Comparison of ENCODE assay signal across 21 cellular contexts in the genomic region with DNA sequence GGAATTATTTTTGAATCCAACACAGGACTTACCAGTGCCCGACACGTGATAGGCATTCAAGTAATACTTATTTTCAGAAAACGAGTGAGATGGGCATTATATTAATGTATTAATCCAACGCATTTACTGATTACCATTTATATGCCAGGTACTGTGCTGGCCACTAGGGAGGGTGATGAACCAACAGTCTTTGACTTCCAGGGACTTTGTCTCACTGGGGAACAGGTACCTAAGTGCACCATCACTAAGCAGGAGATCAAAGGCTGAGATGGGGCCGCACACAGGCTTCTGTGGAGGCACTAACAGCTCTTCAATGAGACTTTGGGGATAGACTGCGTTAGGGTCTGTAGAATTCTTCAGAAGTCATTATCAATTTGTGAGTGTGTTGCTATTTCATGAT. TPM values are rescaled to one million over a fixed set of nuclear protein-coding genes. Genes with fewer than 3 reads are reported as not detected.
DNase-seq lines count a peak whose midpoint lies in the region; ATAC-seq, FAIRE-seq and TF ChIP-seq lines count a peak whose summit lies in the region.
"Had no signal": no experiment of that assay in that cellular context is flagged by ENCODE, and none has a peak within 500 bp of the region (broad histone marks: within the 10 kb centered on the region; RNA-seq: fewer than 3 reads in every experiment).

No MANE protein-coding gene starts in this region.

- TF ChIP-seq EP300 in K562 (IDR thresholded peaks at IDR 0.05; ENCODE audit: low read length) = no peak

- H3K4me3 ChIP-seq in DND-41 (ENCODE audit: low read depth in 1 of 2, low read length in 2 of 2) (no peak overlapping the region), K562 (no peak overlapping the region)
- H3K4me3 ChIP-seq: adrenal gland; BLaER1 treated with 17β-estradiol and CSF1 and Interleukin-3, amounts not matched to agents 10 nM and 100 nM; pancreas; smooth muscle cell had no signal

- no peak overlapping the region for H3T11ph ChIP-seq in H9 (ENCODE audit: low read length)

- H3K9me3 Mint-ChIP-seq in H9 = no peaks in the 10 kb centered on the region
- H3K9me3 Mint-ChIP-seq in naive thymus-derived CD8-positive, alpha-beta T cell = no peaks in the 10 kb centered on the region
- H3K9me3 Mint-ChIP-seq: activated T-cell treated with anti-CD3 and anti-CD28 coated beads, Interleukin-2, amount 50 U/mL, for 72 hours; T-helper 1 cell treated with Interleukin-12 subunit alpha and Interleukin-12 subunit beta and Interleukin-4 antibody, amounts not matched to agents 30 μg/mL and 1 μg/mL, for 36 hours had no signal

- no peak overlapping the region for H2BK20ac ChIP-seq in H9 (ENCODE audit: low read depth, low read length, poor library complexity, severe bottlenecking)

- H3K9ac ChIP-seq in DND-41 (ENCODE audit: low read depth, low read length) = no peak overlapping the region
- no peak overlapping the region for H3K9ac ChIP-seq in H9 (ENCODE audit: extremely low read depth, insufficient read length, low read length)
- H3K9ac ChIP-seq in K562 (ENCODE audit: insufficient read depth in 1 of 2, low read depth in 2 of 2, low read length in 2 of 2) = no peak overlapping the region
- H3K9ac ChIP-seq: BLaER1 treated with 17β-estradiol and CSF1 and Interleukin-3, amounts not matched to agents 10 nM and 100 nM had no signal

- H3K4ac ChIP-seq in H9 (ENCODE audit: low read depth, low read length) = no peak overlapping the region

- H2BK120ac ChIP-seq in H9 (ENCODE audit: low read depth, low read length, poor library complexity, severe bottlenecking) = no peak overlapping the region

- H3K9me3 ChIP-seq in DND-41 (ENCODE audit: insufficient read depth, low read length, severe bottlenecking) (no peaks in the 10 kb centered on the region), H9 (ENCODE audit: control insufficient read depth, low read depth, low read length) (no peaks in the 10 kb centered on the region), K562 (replicated peaks; ENCODE audit: control insufficient read depth, insufficient read depth, low read depth, low read length) (no peaks in the 10 kb centered on the region)
- H3K9me3 ChIP-seq: adrenal gland; BLaER1 treated with 17β-estradiol and CSF1 and Interleukin-3, amounts not matched to agents 10 nM and 100 nM; pancreas had no signal

- TF ChIP-seq CTCF in DND-41 (IDR thresholded peaks at IDR 0.05; ENCODE audit: borderline replicate concordance, extremely low read depth, low read length, poor library complexity, severe bottlenecking) (peak; percentile 26), H9 (conservative IDR thresholded peaks at IDR 0.05) (peak; percentile 40; the same call in 2 of the 3 replicates), K562 (IDR thresholded peaks at IDR 0.05 in 2 of 3, conservative IDR thresholded peaks at IDR 0.05 in 1 of 3; ENCODE audit: insufficient read depth in 2 of 3, low read depth in 1 of 3, low read length in 3 of 3) (no peak)

- peaks cover under 1 to 3% (median 1%) of the 10 kb centered on the region in 3 experiments; a peak in 3 of 7 replicates for H3K36me3 Mint-ChIP-seq in H9 (ENCODE audit: insufficient read depth in 1 of 3, low read depth in 3 of 3)
- H3K36me3 Mint-ChIP-seq in naive thymus-derived CD8-positive, alpha-beta T cell = peaks cover 0 to under 1% (median under 1%) of the 10 kb centered on the region in 3 donors

- H3K27me3 ChIP-seq in DND-41 (ENCODE audit: insufficient read depth, low read length, poor library complexity) (no peaks in the 10 kb centered on the region), H9 (ENCODE audit: insufficient read depth, low read length) (peaks cover 12% of the 10 kb centered on the region; the same call in 1 of the 2 replicates), K562 (ENCODE audit: control insufficient read depth in 2 of 2, insufficient read depth in 2 of 2, low read length in 2 of 2) (no peaks in the 10 kb centered on the region)
- H3K27me3 ChIP-seq: adrenal gland, pancreas had no signal

- H2BK12ac ChIP-seq in H9 (ENCODE audit: insufficient read length, low read depth, low read length) = no peak overlapping the region

- peaks cover 24% of the 10 kb centered on the region for H3K27me3 Mint-ChIP-seq in H9 (ENCODE audit: low read depth)
- H3K27me3 Mint-ChIP-seq in naive thymus-derived CD8-positive, alpha-beta T cell = no peaks in the 10 kb centered on the region

- H3K9me1 ChIP-seq in K562 (ENCODE audit: control insufficient read depth, insufficient read depth, low read length) = peaks cover 1% of the 10 kb centered on the region

- H3K27ac Mint-ChIP-seq in H9 = no peak overlapping the region
- peak overlapping the region in 4 of 10 donors; percentile 8 to 53 (median 18) for H3K27ac Mint-ChIP-seq in naive thymus-derived CD8-positive, alpha-beta T cell
- H3K27ac Mint-ChIP-seq: activated T-cell treated with anti-CD3 and anti-CD28 coated beads, Interleukin-2, amount 50 U/mL, for 72 hours; T-helper 1 cell treated with Interleukin-12 subunit alpha and Interleukin-12 subunit beta and Interleukin-4 antibody, amounts not matched to agents 30 μg/mL and 1 μg/mL, for 36 hours had no signal

- POLR2A ChIA-PET in K562 (lab: Yijun Ruan, JAX) = interaction anchor here (0.6 kb wide), 2 partner anchors 38 to 290 kb away, joined by 3 to 6 read pairs; no protein-coding TSS in a partner anchor
- POLR2A ChIA-PET in naive thymus-derived CD8-positive, alpha-beta T cell (lab: Charles Lee) = no interaction called here

- H3K4me1 ChIP-seq in DND-41 (ENCODE audit: insufficient read depth, low read length) = peaks cover 5% of the 10 kb centered on the region
- H3K4me1 ChIP-seq in H9 (ENCODE audit: insufficient read depth, low read length) = no peaks in the 10 kb centered on the region
- peaks cover 4 to 27% of the 10 kb centered on the region in 2 experiments for H3K4me1 ChIP-seq in K562 (replicated peaks in 1 of 2; ENCODE audit: control insufficient read depth in 2 of 2, insufficient read depth in 2 of 2, low read length in 2 of 2)

- no peak overlapping the region for H4K5ac ChIP-seq in H9 (ENCODE audit: insufficient read length, low read depth, low read length)

- no peaks in the 10 kb centered on the region for H3K36me3 ChIP-seq in DND-41 (ENCODE audit: insufficient read depth, low read length)
- peaks cover 12% of the 10 kb centered on the region; the same call in 1 of the 3 replicates for H3K36me3 ChIP-seq in K562 (ENCODE audit: control insufficient read depth, insufficient read depth, low read length)

- H3K4me2 ChIP-seq in DND-41 (ENCODE audit: insufficient read depth, low read length) = no peak overlapping the region
- no peak overlapping the region for H3K4me2 ChIP-seq in H9 (ENCODE audit: insufficient read depth, insufficient read length, low read length)
- no peak overlapping the region for H3K4me2 ChIP-seq in K562 (ENCODE audit: insufficient read depth, low read length)
- H3K4me2 ChIP-seq: BLaER1 treated with 17β-estradiol and CSF1 and Interleukin-3, amounts not matched to agents 10 nM and 100 nM; smooth muscle cell had no signal

- FAIRE-seq in K562 (lab: Jason Lieb, UNC) = peak; percentile 77
- FAIRE-seq: islet of Langerhans, pancreas, urothelium cell line had no signal

- no peak overlapping the region for H4K8ac ChIP-seq in H9 (replicated peaks; ENCODE audit: insufficient read length, low read depth, low read length)

- CTCF ChIA-PET in K562 (lab: Yijun Ruan, JAX; ENCODE audit: low intra/inter-chr PET ratio) = no interaction called here

- no peak overlapping the region for H2BK15ac ChIP-seq in H9 (ENCODE audit: low read depth, low read length)

- intact Hi-C loops in K562 (cut with micrococcal nuclease) = no loop called here

- no CpG with 5 or more reads among the region's 6 CpGs for WGBS in H9 (ENCODE audit: extremely low coverage, insufficient read length, low lambda C conversion rate)
- WGBS in K562 (ENCODE audit: insufficient coverage, low coverage, missing lambda C conversion rate) = 46% methylated on average over 6 of the region's 6 CpGs

- ATAC-seq in DND-41 (ENCODE audit: insufficient read depth, low read depth) (no peak), K562 (no peak; the same call in 2 of the 3 replicates), HG02610 (IDR thresholded peaks at IDR 0.05; ENCODE audit: unreplicated experiment) (no peak)
- ATAC-seq in naive thymus-derived CD8-positive, alpha-beta T cell = peak; percentile 44 to 45
- ATAC-seq: activated T-cell treated with anti-CD3 and anti-CD28 coated beads, Interleukin-2, amount 50 U/mL, for 72 hours; pancreas had no signal

- no peak overlapping the region for H4K91ac ChIP-seq in H9 (ENCODE audit: insufficient read length, low read depth, low read length)

- H3K56ac ChIP-seq in H9 (ENCODE audit: insufficient read length, low read depth, low read length) = no peak overlapping the region

- no peak for TF ChIP-seq POLR2A in K562 (conservative IDR thresholded peaks at IDR 0.05)

- H2BK5ac ChIP-seq in H9 (ENCODE audit: insufficient read length, low read length) = no peak overlapping the region

- DNase-seq in DND-41 (no peak), H9 (no peak), K562 (ENCODE audit: extremely low read depth in 1 of 4, low spot score in 3 of 4) (no peak), mesenteric fat pad (ENCODE audit: low spot score) (no peak), CD1c-positive myeloid dendritic cell (ENCODE audit: extremely low spot score) (no peak)
- DNase-seq in naive thymus-derived CD8-positive, alpha-beta T cell = no peak
- DNase-seq: activated CD4-positive, alpha-beta T cell treated with anti-CD3 and anti-CD28 coated beads for 4 hours; activated T-cell treated with anti-CD3 and anti-CD28 coated beads, Interleukin-2, amount 50 U/mL, for 72 hours; adrenal gland; glutamatergic neuron; midbrain; NCI-H1930; NCI-H526 treated with DMSO at 0.1 percent for 48 hours; pancreas; stimulated activated naive CD4-positive, alpha-beta T cell treated with Interleukin-2 at 50 U/mL for 16 hours had no signal

- in situ Hi-C loops in K562 (cut with MboI) = no loop called here

- peaks cover 5% of the 10 kb centered on the region; the same call in 1 of the 2 replicates for H4K20me1 ChIP-seq in DND-41 (ENCODE audit: insufficient read depth, low read length)
- H4K20me1 ChIP-seq in H9 (ENCODE audit: control insufficient read depth, insufficient read depth, insufficient read length) = no peaks in the 10 kb centered on the region
- H4K20me1 ChIP-seq in K562 (replicated peaks; ENCODE audit: control insufficient read depth, insufficient read depth, low read length) = no peaks in the 10 kb centered on the region

- TF ChIP-seq RAD21 in K562 (CRISPR knock-in tag; conservative IDR thresholded peaks at IDR 0.05 in 1 of 2, IDR thresholded peaks at IDR 0.05 in 1 of 2) = no peak

- no peak overlapping the region for H3K4me3 Mint-ChIP-seq in H9
- H3K4me3 Mint-ChIP-seq in naive thymus-derived CD8-positive, alpha-beta T cell = no peak overlapping the region
- H3K4me3 Mint-ChIP-seq: activated T-cell treated with anti-CD3 and anti-CD28 coated beads, Interleukin-2, amount 50 U/mL, for 72 hours; T-helper 1 cell treated with Interleukin-12 subunit alpha and Interleukin-12 subunit beta and Interleukin-4 antibody, amounts not matched to agents 30 μg/mL and 1 μg/mL, for 36 hours had no signal

- BruUV-seq in K562 (replicated peaks; lab: Mats Ljungman, UMichigan) = no TSS peak

- peaks cover 8% of the 10 kb centered on the region for H3K23me2 ChIP-seq in H9 (ENCODE audit: insufficient read length, low read depth, low read length, poor library complexity, severe bottlenecking)

- H3K79me2 ChIP-seq in DND-41 (ENCODE audit: insufficient read depth, low read length) (no peaks in the 10 kb centered on the region), H9 (ENCODE audit: insufficient read depth, low read length) (no peaks in the 10 kb centered on the region), K562 (ENCODE audit: control insufficient read depth, insufficient read depth, low read length) (no peaks in the 10 kb centered on the region)

- H3K27ac ChIP-seq in DND-41 (ENCODE audit: low read length) (no peak overlapping the region), H9 (ENCODE audit: insufficient read length, low read depth, low read length) (no peak overlapping the region), K562 (ENCODE audit: extremely low read depth, low read depth, low read length) (no peak overlapping the region)
- H3K27ac ChIP-seq: adrenal gland; BLaER1 treated with 17β-estradiol and CSF1 and Interleukin-3, amounts not matched to agents 10 nM and 100 nM; pancreas had no signal

- no peak overlapping the region for H3K23ac ChIP-seq in H9 (ENCODE audit: insufficient read length, low read depth, low read length)

- H2AFZ ChIP-seq in DND-41 (ENCODE audit: low read depth, low read length) (no peak overlapping the region), H9 (ENCODE audit: low read length) (no peak overlapping the region), K562 (ENCODE audit: low read depth, low read length) (no peak overlapping the region)

- H3K18ac ChIP-seq in H9 (ENCODE audit: insufficient read length, low read depth, low read length) = no peak overlapping the region

- peaks cover 10 to 13% of the 10 kb centered on the region in 2 experiments for H3K4me1 Mint-ChIP-seq in H9
- peaks cover 4 to 16% (median 12%) of the 10 kb centered on the region in 4 donors for H3K4me1 Mint-ChIP-seq in naive thymus-derived CD8-positive, alpha-beta T cell

- no peaks in the 10 kb centered on the region for H3K79me1 ChIP-seq in H9 (ENCODE audit: insufficient read depth, low read depth, low read length, poor library complexity, severe bottlenecking)

- no peak overlapping the region for H2AK5ac ChIP-seq in H9 (ENCODE audit: insufficient read length, low read length)

- no peak overlapping the region for H3K14ac ChIP-seq in H9 (ENCODE audit: insufficient read depth, low read length)

RNA-seq across cellular contexts. Expression of gene TADA2B, which starts 5.7 kb away (rescaled TPM):
- total RNA-seq in H9 (2021) (14.0 and 17.0 TPM in 2 replicates), K562 (2014; rRNA removed) (8.6 and 11.5 TPM in 2 replicates), K562 (2014; rRNA removed; fragmentation: Illumina TruSeq; extraction: Trizol) (6.3 and 7.5 TPM in 2 replicates), K562 (2015; rRNA removed; fragmentation: Illumina TruSeq; extraction: Trizol) (10.4 and 10.9 TPM in 2 replicates), K562 (2021) (11.9 and 12.2 TPM in 2 replicates), mesenteric fat pad (21.4 TPM)
- total RNA-seq in K562 (2011; cell fraction: chromatin; rRNA removed; ENCODE audit: low replicate concordance) = 12.9 and 18.0 TPM in 2 replicates
- total RNA-seq in K562 (2011; cell fraction: nucleolus; rRNA removed) = 10.0 and 11.0 TPM in 2 replicates
- total RNA-seq in K562 (2011; cell fraction: nucleoplasm; rRNA removed) = 11.2 and 11.5 TPM in 2 replicates
- polyA plus RNA-seq in K562 (2011; rRNA removed) (3.8 and 4.2 TPM in 2 replicates), K562 (2014; fragmentation: Illumina TruSeq; extraction: Trizol) (9.2 and 11.8 TPM in 2 replicates), K562 (2014; fragmentation: Nextera tagmentation; extraction: Ambion mirVana) (under 1 TPM; 0.55 to 0.81 TPM), K562 (2014; rRNA removed) (7.4 and 7.7 TPM in 2 replicates)
- polyA plus RNA-seq in K562 (2011; cell fraction: cytosol; rRNA removed) = 4.6 and 5.4 TPM in 2 replicates
- polyA plus RNA-seq in K562 (2011; cell fraction: nucleus; rRNA removed) = 4.7 and 8.2 TPM in 2 replicates
- polyA plus RNA-seq in K562 (2012) = 10.8 and 12.4 TPM in 2 replicates
- 4.9 and 5.9 TPM in 2 replicates for polyA minus RNA-seq in K562 (2011; rRNA and poly(A)+ RNA removed)
- polyA minus RNA-seq in K562 (2011; cell fraction: cytosol; rRNA and poly(A)+ RNA removed) = 5.5 and 5.6 TPM in 2 replicates
- polyA minus RNA-seq in K562 (2011; cell fraction: nucleus; rRNA and poly(A)+ RNA removed) = 3.8 and 6.1 TPM in 2 replicates
- 10 to 100 TPM; 50.5 to 55.2 TPM for total RNA-seq in naive thymus-derived CD8-positive, alpha-beta T cell
- 1 to 10 TPM; 2.6 to 4.8 (median 4.5) TPM for polyA plus RNA-seq in naive thymus-derived CD8-positive, alpha-beta T cell

RNA-seq across cellular contexts. Expression of gene GRPEL1, which starts 30.4 kb away (rescaled TPM):
- total RNA-seq in H9 (2021) = 40.7 and 41.3 TPM in 2 replicates
- 36.2 and 43.9 TPM in 2 replicates for total RNA-seq in K562 (2011; cell fraction: chromatin; rRNA removed; ENCODE audit: low replicate concordance)
- total RNA-seq in K562 (2011; cell fraction: nucleolus; rRNA removed) = 32.4 and 37.0 TPM in 2 replicates
- total RNA-seq in K562 (2011; cell fraction: nucleoplasm; rRNA removed) = 41.4 and 49.8 TPM in 2 replicates
- total RNA-seq in K562 (2014; rRNA removed) = 72.5 and 99.5 TPM in 2 replicates
- 86.6 and 90.2 TPM in 2 replicates for total RNA-seq in K562 (2014; rRNA removed; fragmentation: Illumina TruSeq; extraction: Trizol)
- total RNA-seq in K562 (2015; rRNA removed; fragmentation: Illumina TruSeq; extraction: Trizol) = 77.4 and 84.4 TPM in 2 replicates
- 59.7 and 63.7 TPM in 2 replicates for total RNA-seq in K562 (2021)
- 34.9 and 43.4 TPM in 2 replicates for polyA plus RNA-seq in K562 (2011; rRNA removed)
- 16.6 and 26.2 TPM in 2 replicates for polyA plus RNA-seq in K562 (2011; cell fraction: cytosol; rRNA removed)
- polyA plus RNA-seq in K562 (2011; cell fraction: nucleus; rRNA removed) = 16.0 and 19.8 TPM in 2 replicates
- 23.4 and 48.5 TPM in 2 replicates for polyA plus RNA-seq in K562 (2012)
- polyA plus RNA-seq in K562 (2014; fragmentation: Illumina TruSeq; extraction: Trizol) = 87.3 and 88.7 TPM in 2 replicates
- 100 to 1,000 TPM; 125 to 192 TPM for polyA plus RNA-seq in K562 (2014; fragmentation: Nextera tagmentation; extraction: Ambion mirVana)
- polyA plus RNA-seq in K562 (2014; rRNA removed) = 64.3 and 65.9 TPM in 2 replicates
- 59.1 and 61.5 TPM in 2 replicates for polyA minus RNA-seq in K562 (2011; rRNA and poly(A)+ RNA removed)
- 21.3 and 24.2 TPM in 2 replicates for polyA minus RNA-seq in K562 (2011; cell fraction: cytosol; rRNA and poly(A)+ RNA removed)
- 18.3 and 25.0 TPM in 2 replicates for polyA minus RNA-seq in K562 (2011; cell fraction: nucleus; rRNA and poly(A)+ RNA removed)
- total RNA-seq in naive thymus-derived CD8-positive, alpha-beta T cell = 10 to 100 TPM; 37.8 to 39.7 TPM
- 10 to 100 TPM; 31.4 to 47.6 (median 36.3) TPM for polyA plus RNA-seq in naive thymus-derived CD8-positive, alpha-beta T cell
- 42.8 TPM for total RNA-seq in mesenteric fat pad

Comparison
In these comparisons a context has a peak if more than half of its experiments do, and no peak if none do; other contexts are left out.
1. ATAC-seq: peak in naive thymus-derived CD8-positive, alpha-beta T cell (2 of 2); none in DND-41 (single experiment), K562 (single experiment) and HG02610 (single experiment).
2. CTCF ChIP-seq: peak in DND-41 (single experiment) and H9 (single experiment); none in K562 (0 of 3).